ENCODE assay signal across 9 cellular contexts in genomic region chr2:38074775-38075435, GRCh38. TPM values are rescaled to one million over a fixed set of nuclear protein-coding genes. Genes with fewer than 3 reads are reported as not detected.
DNase-seq lines count a peak whose midpoint lies in the region; ATAC-seq and TF ChIP-seq lines count a peak whose summit lies in the region.
"Had no signal": no experiment of that assay in that cellular context is flagged by ENCODE, and none has a peak within 500 bp of the region (broad histone marks: within the 10 kb centered on the region; RNA-seq: fewer than 3 reads in every experiment).

No MANE protein-coding gene starts in this region.

- TF ChIP-seq CTCF in GM12865 (IDR thresholded peaks at IDR 0.05; ENCODE audit: insufficient read depth, low read depth, low read length, missing control alignments), result no peak
- no peak for TF ChIP-seq CTCF in activated CD8-positive, alpha-beta T cell treated with anti-CD3 and anti-CD28 coated beads for 36 hours (IDR thresholded peaks at IDR 0.05)
- no peak for TF ChIP-seq CTCF in gastroesophageal sphincter (IDR thresholded peaks at IDR 0.05)
- no peak for TF ChIP-seq CTCF in parathyroid adenoma (IDR thresholded peaks at IDR 0.05)

- H3K4me1 Mint-ChIP-seq in activated CD8-positive, alpha-beta T cell treated with anti-CD3 and anti-CD28 coated beads for 36 hours (ENCODE audit: low read depth), result peaks cover 19% of the 10 kb centered on the region

- peak overlapping the region; percentile 20 for H3K4me2 ChIP-seq in parathyroid adenoma (ENCODE audit: low read length)

- H3K36me3 ChIP-seq in gastroesophageal sphincter, result no peaks in the 10 kb centered on the region
- no peaks in the 10 kb centered on the region for H3K36me3 ChIP-seq in parathyroid adenoma (ENCODE audit: control insufficient read depth, insufficient read depth, low read length)

- H3K27me3 ChIP-seq in gastroesophageal sphincter, result peaks cover 56% of the 10 kb centered on the region
- H3K27me3 ChIP-seq in parathyroid adenoma (ENCODE audit: control insufficient read depth, insufficient read depth, low read length), result peaks cover 12% of the 10 kb centered on the region

- TF ChIP-seq POLR2A in gastroesophageal sphincter (IDR thresholded peaks at IDR 0.05), result no peak

- no peaks in the 10 kb centered on the region for H3K9me3 Mint-ChIP-seq in activated CD8-positive, alpha-beta T cell treated with anti-CD3 and anti-CD28 coated beads for 36 hours

- peaks cover 3% of the 10 kb centered on the region for H3K36me3 Mint-ChIP-seq in activated CD8-positive, alpha-beta T cell treated with anti-CD3 and anti-CD28 coated beads for 36 hours (ENCODE audit: low read depth)

- CTCF ChIA-PET in activated CD8-positive, alpha-beta T cell treated with anti-CD3 and anti-CD28 coated beads for 36 hours (lab: Charles Lee), result interaction anchor here (1.4 kb wide), 1 partner anchor 41 kb away, joined by 4 read pairs; no protein-coding TSS in a partner anchor

- no peaks in the 10 kb centered on the region for H3K9me3 ChIP-seq in gastroesophageal sphincter
- H3K9me3 ChIP-seq in parathyroid adenoma (ENCODE audit: control insufficient read depth, low read length), result no peaks in the 10 kb centered on the region

- 5% methylated on average over 7 of the region's 76 CpGs; no CpG with 5 or more reads in 1 of the 2 donors for WGBS in gastroesophageal sphincter (ENCODE audit: low coverage in 1 of 2), 2 donors

- POLR2A ChIA-PET in activated CD8-positive, alpha-beta T cell treated with anti-CD3 and anti-CD28 coated beads for 36 hours (lab: Charles Lee), result interaction anchor here (1.0 kb wide), 1 partner anchor 31 kb away, joined by 3 read pairs; no protein-coding TSS in a partner anchor

- H3K27ac ChIP-seq in gastroesophageal sphincter (peak overlapping the region in 3 of 4 donors; percentile 81 to 90 (median 83)), parathyroid adenoma (no peak overlapping the region), substantia nigra (ENCODE audit: low read depth, low read length, poor library complexity, severe bottlenecking) (no peak overlapping the region)

- no peak for DNase-seq in GM12865 (ENCODE audit: low read depth)
- no peak for DNase-seq in activated CD8-positive, alpha-beta T cell treated with anti-CD3 and anti-CD28 coated beads for 36 hours
- no peak for DNase-seq in GF-D8 (lab: John Stamatoyannopoulos, UW)
- DNase-seq in substantia nigra (lab: John Stamatoyannopoulos, UW), result no peak
- no peak for DNase-seq in DMS153 treated with DMSO at 0.1 percent for 48 hours (lab: John Stamatoyannopoulos, UW; ENCODE audit: unreplicated experiment)
- no peak for DNase-seq in HCEC 1CT
- DNase-seq: NCI-H1436 treated with DMSO at 0.1 percent for 48 hours had no signal

- TF ChIP-seq EP300 in gastroesophageal sphincter (IDR thresholded peaks at IDR 0.05), result no peak

- H2AFZ ChIP-seq in parathyroid adenoma, result no peak overlapping the region

- H3K4me1 ChIP-seq in gastroesophageal sphincter, result peaks cover 0 to 51% (median 32%) of the 10 kb centered on the region in 3 donors
- no peaks in the 10 kb centered on the region for H3K4me1 ChIP-seq in parathyroid adenoma

- H3K27ac Mint-ChIP-seq in activated CD8-positive, alpha-beta T cell treated with anti-CD3 and anti-CD28 coated beads for 36 hours, result no peak overlapping the region

- no peak overlapping the region for H3K9ac ChIP-seq in parathyroid adenoma

- no peaks in the 10 kb centered on the region for H3K79me2 ChIP-seq in parathyroid adenoma

- H3K4me3 ChIP-seq in GM12865 (ENCODE audit: low read depth, low read length), result peak overlapping the region; percentile 58
- peak overlapping the region; percentile 2 to 60 for H3K4me3 ChIP-seq in gastroesophageal sphincter
- H3K4me3 ChIP-seq in parathyroid adenoma (ENCODE audit: low read depth, low read length), result no peak overlapping the region

- H3K4me3 Mint-ChIP-seq in activated CD8-positive, alpha-beta T cell treated with anti-CD3 and anti-CD28 coated beads for 36 hours, result peak overlapping the region; percentile 74

- peaks cover 48% of the 10 kb centered on the region for H3K27me3 Mint-ChIP-seq in activated CD8-positive, alpha-beta T cell treated with anti-CD3 and anti-CD28 coated beads for 36 hours

- intact Hi-C loops in activated CD8-positive, alpha-beta T cell treated with anti-CD3 and anti-CD28 coated beads for 36 hours (cut with micrococcal nuclease), result no loop called here

- no peak for ATAC-seq in activated CD8-positive, alpha-beta T cell treated with anti-CD3 and anti-CD28 coated beads for 36 hours
- no peak for ATAC-seq in gastroesophageal sphincter

RNA-seq across cellular contexts. Expression of gene CYP1B1, which starts 1.0 kb away (rescaled TPM):
- 1 to 10 TPM; 2.2 to 3.6 TPM for total RNA-seq in activated CD8-positive, alpha-beta T cell treated with anti-CD3 and anti-CD28 coated beads for 36 hours
- total RNA-seq in gastroesophageal sphincter, result 100 to 1,000 TPM in 1 of 4 donors, 10 to 100 TPM in 3; 19.5 to 156 (median 35.6) TPM

Comparison
In these comparisons a context has a peak if more than half of its experiments do, and no peak if none do; other contexts are left out.
1. H3K27ac ChIP-seq: peak in gastroesophageal sphincter (3 of 4); none in parathyroid adenoma (single experiment) and substantia nigra (single experiment).
2. RNA of gene CYP1B1, which starts 1.0 kb away (total RNA-seq): 19.5 to 156 TPM in gastroesophageal sphincter; 2.2 to 3.6 TPM in activated CD8-positive, alpha-beta T cell treated with anti-CD3 and anti-CD28 coated beads for 36 hours; every median in the first group is over 4 times any median in the second.